2 cellular contexts compared by ENCODE assay signal in the genomic region with DNA sequence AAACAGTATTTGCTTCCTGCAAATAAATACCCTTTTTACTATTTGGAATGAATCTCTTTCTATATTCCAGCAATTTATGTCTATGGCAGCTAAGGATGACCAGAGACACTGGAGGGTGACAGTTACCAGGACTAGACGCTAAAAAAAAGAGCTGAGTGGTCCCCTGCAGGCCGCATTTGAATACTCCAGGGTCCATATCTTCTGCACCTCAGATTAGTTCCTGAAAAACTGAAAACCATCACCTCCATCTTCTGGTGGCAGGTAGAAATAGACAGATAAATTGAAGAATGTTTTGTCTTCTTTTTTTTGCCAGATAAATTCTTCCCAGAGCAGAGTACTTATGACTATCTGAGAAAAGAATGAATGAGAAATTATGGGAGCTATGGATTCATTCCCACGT.
TF ChIP-seq lines count a peak whose summit lies in the region.

No MANE protein-coding gene starts in this region.

TF ChIP-seq in GM23338, 12 proteins besides CTCF, POLR2A, EP300 and RAD21 (continued from another document):
- TF ChIP-seq, protein P1, sequence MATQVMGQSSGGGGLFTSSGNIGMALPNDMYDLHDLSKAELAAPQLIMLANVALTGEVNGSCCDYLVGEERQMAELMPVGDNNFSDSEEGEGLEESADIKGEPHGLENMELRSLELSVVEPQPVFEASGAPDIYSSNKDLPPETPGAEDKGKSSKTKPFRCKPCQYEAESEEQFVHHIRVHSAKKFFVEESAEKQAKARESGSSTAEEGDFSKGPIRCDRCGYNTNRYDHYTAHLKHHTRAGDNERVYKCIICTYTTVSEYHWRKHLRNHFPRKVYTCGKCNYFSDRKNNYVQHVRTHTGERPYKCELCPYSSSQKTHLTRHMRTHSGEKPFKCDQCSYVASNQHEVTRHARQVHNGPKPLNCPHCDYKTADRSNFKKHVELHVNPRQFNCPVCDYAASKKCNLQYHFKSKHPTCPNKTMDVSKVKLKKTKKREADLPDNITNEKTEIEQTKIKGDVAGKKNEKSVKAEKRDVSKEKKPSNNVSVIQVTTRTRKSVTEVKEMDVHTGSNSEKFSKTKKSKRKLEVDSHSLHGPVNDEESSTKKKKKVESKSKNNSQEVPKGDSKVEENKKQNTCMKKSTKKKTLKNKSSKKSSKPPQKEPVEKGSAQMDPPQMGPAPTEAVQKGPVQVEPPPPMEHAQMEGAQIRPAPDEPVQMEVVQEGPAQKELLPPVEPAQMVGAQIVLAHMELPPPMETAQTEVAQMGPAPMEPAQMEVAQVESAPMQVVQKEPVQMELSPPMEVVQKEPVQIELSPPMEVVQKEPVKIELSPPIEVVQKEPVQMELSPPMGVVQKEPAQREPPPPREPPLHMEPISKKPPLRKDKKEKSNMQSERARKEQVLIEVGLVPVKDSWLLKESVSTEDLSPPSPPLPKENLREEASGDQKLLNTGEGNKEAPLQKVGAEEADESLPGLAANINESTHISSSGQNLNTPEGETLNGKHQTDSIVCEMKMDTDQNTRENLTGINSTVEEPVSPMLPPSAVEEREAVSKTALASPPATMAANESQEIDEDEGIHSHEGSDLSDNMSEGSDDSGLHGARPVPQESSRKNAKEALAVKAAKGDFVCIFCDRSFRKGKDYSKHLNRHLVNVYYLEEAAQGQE (IDR thresholded peaks at IDR 0.05; ENCODE audit: unreplicated experiment), result no peak
- no peak for TF ChIP-seq STAT1 (IDR thresholded peaks at IDR 0.05; ENCODE audit: unreplicated experiment)
- TF ChIP-seq EZH2phosphoT487 (IDR thresholded peaks at IDR 0.05; ENCODE audit: unreplicated experiment), result no peak
- TF ChIP-seq ZNF114 (CRISPR knock-in tag; IDR thresholded peaks at IDR 0.05), result no peak
- no peak for TF ChIP-seq EZH2 (IDR thresholded peaks at IDR 0.05; ENCODE audit: low read depth, unreplicated experiment)
- no peak for TF ChIP-seq ZNF331 (CRISPR knock-in tag; IDR thresholded peaks at IDR 0.05; ENCODE audit: low read depth)
- TF ChIP-seq CREB1 (CRISPR knock-in tag; IDR thresholded peaks at IDR 0.05; ENCODE audit: low read depth), result no peak
- TF ChIP-seq JUNB (IDR thresholded peaks at IDR 0.05; ENCODE audit: unreplicated experiment), result no peak
- TF ChIP-seq, protein P2, sequence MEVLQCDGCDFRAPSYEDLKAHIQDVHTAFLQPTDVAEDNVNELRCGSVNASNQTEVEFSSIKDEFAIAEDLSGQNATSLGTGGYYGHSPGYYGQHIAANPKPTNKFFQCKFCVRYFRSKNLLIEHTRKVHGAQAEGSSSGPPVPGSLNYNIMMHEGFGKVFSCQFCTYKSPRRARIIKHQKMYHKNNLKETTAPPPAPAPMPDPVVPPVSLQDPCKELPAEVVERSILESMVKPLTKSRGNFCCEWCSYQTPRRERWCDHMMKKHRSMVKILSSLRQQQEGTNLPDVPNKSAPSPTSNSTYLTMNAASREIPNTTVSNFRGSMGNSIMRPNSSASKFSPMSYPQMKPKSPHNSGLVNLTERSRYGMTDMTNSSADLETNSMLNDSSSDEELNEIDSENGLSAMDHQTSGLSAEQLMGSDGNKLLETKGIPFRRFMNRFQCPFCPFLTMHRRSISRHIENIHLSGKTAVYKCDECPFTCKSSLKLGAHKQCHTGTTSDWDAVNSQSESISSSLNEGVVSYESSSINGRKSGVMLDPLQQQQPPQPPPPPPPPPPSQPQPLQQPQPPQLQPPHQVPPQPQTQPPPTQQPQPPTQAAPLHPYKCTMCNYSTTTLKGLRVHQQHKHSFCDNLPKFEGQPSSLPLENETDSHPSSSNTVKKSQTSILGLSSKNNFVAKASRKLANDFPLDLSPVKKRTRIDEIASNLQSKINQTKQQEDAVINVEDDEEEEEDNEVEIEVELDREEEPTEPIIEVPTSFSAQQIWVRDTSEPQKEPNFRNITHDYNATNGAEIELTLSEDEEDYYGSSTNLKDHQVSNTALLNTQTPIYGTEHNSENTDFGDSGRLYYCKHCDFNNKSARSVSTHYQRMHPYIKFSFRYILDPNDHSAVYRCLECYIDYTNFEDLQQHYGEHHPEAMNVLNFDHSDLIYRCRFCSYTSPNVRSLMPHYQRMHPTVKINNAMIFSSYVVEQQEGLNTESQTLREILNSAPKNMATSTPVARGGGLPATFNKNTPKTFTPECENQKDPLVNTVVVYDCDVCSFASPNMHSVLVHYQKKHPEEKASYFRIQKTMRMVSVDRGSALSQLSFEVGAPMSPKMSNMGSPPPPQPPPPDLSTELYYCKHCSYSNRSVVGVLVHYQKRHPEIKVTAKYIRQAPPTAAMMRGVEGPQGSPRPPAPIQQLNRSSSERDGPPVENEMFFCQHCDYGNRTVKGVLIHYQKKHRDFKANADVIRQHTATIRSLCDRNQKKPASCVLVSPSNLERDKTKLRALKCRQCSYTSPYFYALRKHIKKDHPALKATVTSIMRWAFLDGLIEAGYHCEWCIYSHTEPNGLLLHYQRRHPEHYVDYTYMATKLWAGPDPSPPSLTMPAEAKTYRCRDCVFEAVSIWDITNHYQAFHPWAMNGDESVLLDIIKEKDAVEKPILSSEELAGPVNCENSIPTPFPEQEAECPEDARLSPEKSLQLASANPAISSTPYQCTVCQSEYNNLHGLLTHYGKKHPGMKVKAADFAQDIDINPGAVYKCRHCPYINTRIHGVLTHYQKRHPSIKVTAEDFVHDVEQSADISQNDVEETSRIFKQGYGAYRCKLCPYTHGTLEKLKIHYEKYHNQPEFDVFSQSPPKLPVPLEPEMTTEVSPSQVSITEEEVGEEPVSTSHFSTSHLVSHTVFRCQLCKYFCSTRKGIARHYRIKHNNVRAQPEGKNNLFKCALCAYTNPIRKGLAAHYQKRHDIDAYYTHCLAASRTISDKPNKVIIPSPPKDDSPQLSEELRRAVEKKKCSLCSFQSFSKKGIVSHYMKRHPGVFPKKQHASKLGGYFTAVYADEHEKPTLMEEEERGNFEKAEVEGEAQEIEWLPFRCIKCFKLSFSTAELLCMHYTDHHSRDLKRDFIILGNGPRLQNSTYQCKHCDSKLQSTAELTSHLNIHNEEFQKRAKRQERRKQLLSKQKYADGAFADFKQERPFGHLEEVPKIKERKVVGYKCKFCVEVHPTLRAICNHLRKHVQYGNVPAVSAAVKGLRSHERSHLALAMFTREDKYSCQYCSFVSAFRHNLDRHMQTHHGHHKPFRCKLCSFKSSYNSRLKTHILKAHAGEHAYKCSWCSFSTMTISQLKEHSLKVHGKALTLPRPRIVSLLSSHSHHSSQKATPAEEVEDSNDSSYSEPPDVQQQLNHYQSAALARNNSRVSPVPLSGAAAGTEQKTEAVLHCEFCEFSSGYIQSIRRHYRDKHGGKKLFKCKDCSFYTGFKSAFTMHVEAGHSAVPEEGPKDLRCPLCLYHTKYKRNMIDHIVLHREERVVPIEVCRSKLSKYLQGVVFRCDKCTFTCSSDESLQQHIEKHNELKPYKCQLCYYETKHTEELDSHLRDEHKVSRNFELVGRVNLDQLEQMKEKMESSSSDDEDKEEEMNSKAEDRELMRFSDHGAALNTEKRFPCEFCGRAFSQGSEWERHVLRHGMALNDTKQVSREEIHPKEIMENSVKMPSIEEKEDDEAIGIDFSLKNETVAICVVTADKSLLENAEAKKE (CRISPR knock-in tag; IDR thresholded peaks at IDR 0.05), result no peak
- no peak for TF ChIP-seq POLR2AphosphoS5 (IDR thresholded peaks at IDR 0.05; ENCODE audit: low read depth)

TF ChIP-seq in H1, 55 proteins besides CTCF, POLR2A, EP300 and RAD21:
- TF ChIP-seq, protein P3, sequence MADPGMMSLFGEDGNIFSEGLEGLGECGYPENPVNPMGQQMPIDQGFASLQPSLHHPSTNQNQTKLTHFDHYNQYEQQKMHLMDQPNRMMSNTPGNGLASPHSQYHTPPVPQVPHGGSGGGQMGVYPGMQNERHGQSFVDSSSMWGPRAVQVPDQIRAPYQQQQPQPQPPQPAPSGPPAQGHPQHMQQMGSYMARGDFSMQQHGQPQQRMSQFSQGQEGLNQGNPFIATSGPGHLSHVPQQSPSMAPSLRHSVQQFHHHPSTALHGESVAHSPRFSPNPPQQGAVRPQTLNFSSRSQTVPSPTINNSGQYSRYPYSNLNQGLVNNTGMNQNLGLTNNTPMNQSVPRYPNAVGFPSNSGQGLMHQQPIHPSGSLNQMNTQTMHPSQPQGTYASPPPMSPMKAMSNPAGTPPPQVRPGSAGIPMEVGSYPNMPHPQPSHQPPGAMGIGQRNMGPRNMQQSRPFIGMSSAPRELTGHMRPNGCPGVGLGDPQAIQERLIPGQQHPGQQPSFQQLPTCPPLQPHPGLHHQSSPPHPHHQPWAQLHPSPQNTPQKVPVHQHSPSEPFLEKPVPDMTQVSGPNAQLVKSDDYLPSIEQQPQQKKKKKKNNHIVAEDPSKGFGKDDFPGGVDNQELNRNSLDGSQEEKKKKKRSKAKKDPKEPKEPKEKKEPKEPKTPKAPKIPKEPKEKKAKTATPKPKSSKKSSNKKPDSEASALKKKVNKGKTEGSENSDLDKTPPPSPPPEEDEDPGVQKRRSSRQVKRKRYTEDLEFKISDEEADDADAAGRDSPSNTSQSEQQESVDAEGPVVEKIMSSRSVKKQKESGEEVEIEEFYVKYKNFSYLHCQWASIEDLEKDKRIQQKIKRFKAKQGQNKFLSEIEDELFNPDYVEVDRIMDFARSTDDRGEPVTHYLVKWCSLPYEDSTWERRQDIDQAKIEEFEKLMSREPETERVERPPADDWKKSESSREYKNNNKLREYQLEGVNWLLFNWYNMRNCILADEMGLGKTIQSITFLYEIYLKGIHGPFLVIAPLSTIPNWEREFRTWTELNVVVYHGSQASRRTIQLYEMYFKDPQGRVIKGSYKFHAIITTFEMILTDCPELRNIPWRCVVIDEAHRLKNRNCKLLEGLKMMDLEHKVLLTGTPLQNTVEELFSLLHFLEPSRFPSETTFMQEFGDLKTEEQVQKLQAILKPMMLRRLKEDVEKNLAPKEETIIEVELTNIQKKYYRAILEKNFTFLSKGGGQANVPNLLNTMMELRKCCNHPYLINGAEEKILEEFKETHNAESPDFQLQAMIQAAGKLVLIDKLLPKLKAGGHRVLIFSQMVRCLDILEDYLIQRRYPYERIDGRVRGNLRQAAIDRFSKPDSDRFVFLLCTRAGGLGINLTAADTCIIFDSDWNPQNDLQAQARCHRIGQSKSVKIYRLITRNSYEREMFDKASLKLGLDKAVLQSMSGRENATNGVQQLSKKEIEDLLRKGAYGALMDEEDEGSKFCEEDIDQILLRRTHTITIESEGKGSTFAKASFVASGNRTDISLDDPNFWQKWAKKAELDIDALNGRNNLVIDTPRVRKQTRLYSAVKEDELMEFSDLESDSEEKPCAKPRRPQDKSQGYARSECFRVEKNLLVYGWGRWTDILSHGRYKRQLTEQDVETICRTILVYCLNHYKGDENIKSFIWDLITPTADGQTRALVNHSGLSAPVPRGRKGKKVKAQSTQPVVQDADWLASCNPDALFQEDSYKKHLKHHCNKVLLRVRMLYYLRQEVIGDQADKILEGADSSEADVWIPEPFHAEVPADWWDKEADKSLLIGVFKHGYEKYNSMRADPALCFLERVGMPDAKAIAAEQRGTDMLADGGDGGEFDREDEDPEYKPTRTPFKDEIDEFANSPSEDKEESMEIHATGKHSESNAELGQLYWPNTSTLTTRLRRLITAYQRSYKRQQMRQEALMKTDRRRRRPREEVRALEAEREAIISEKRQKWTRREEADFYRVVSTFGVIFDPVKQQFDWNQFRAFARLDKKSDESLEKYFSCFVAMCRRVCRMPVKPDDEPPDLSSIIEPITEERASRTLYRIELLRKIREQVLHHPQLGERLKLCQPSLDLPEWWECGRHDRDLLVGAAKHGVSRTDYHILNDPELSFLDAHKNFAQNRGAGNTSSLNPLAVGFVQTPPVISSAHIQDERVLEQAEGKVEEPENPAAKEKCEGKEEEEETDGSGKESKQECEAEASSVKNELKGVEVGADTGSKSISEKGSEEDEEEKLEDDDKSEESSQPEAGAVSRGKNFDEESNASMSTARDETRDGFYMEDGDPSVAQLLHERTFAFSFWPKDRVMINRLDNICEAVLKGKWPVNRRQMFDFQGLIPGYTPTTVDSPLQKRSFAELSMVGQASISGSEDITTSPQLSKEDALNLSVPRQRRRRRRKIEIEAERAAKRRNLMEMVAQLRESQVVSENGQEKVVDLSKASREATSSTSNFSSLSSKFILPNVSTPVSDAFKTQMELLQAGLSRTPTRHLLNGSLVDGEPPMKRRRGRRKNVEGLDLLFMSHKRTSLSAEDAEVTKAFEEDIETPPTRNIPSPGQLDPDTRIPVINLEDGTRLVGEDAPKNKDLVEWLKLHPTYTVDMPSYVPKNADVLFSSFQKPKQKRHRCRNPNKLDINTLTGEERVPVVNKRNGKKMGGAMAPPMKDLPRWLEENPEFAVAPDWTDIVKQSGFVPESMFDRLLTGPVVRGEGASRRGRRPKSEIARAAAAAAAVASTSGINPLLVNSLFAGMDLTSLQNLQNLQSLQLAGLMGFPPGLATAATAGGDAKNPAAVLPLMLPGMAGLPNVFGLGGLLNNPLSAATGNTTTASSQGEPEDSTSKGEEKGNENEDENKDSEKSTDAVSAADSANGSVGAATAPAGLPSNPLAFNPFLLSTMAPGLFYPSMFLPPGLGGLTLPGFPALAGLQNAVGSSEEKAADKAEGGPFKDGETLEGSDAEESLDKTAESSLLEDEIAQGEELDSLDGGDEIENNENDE (IDR thresholded peaks at IDR 0.05; ENCODE audit: insufficient replicate concordance, low read length), result no peak
- no peak for TF ChIP-seq SUZ12 (IDR thresholded peaks at IDR 0.05; ENCODE audit: low read length)
- TF ChIP-seq, protein P4, sequence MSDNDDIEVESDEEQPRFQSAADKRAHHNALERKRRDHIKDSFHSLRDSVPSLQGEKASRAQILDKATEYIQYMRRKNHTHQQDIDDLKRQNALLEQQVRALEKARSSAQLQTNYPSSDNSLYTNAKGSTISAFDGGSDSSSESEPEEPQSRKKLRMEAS (IDR thresholded peaks at IDR 0.05), result no peak
- TF ChIP-seq SAP30 (IDR thresholded peaks at IDR 0.05; ENCODE audit: insufficient read depth, insufficient replicate concordance, low read length), result no peak
- TF ChIP-seq CREB1 (IDR thresholded peaks at IDR 0.05), result no peak
- no peak for TF ChIP-seq SRF (IDR thresholded peaks at IDR 0.05; ENCODE audit: low read depth, low read length)
- no peak for TF ChIP-seq BCL11A (IDR thresholded peaks at IDR 0.05; ENCODE audit: low read depth in 2 of 2, low read length in 2 of 2)
- TF ChIP-seq EZH2 (IDR thresholded peaks at IDR 0.05; ENCODE audit: low read depth, low read length, severe bottlenecking), result no peak
- TF ChIP-seq HDAC6 (IDR thresholded peaks at IDR 0.05; ENCODE audit: low read depth, low read length), result no peak
- TF ChIP-seq KDM5A (IDR thresholded peaks at IDR 0.05; ENCODE audit: low read length), result no peak
- no peak for TF ChIP-seq BRCA1 (IDR thresholded peaks at IDR 0.05; ENCODE audit: low read depth, low read length)
- TF ChIP-seq EGR1 (IDR thresholded peaks at IDR 0.05; ENCODE audit: borderline replicate concordance, low read depth, low read length), result no peak
- no peak for TF ChIP-seq TCF12 (IDR thresholded peaks at IDR 0.05; ENCODE audit: low read depth, low read length)
- no peak for TF ChIP-seq TEAD4 (IDR thresholded peaks at IDR 0.05; ENCODE audit: low read depth, low read length)
- TF ChIP-seq, protein P5, sequence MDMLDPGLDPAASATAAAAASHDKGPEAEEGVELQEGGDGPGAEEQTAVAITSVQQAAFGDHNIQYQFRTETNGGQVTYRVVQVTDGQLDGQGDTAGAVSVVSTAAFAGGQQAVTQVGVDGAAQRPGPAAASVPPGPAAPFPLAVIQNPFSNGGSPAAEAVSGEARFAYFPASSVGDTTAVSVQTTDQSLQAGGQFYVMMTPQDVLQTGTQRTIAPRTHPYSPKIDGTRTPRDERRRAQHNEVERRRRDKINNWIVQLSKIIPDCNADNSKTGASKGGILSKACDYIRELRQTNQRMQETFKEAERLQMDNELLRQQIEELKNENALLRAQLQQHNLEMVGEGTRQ (IDR thresholded peaks at IDR 0.05; ENCODE audit: low read length), result no peak
- no peak for TF ChIP-seq POU5F1 (IDR thresholded peaks at IDR 0.05; ENCODE audit: low read depth, low read length)
- TF ChIP-seq SIRT6 (IDR thresholded peaks at IDR 0.05; ENCODE audit: low read length), result no peak
- no peak for TF ChIP-seq TAF1 (IDR thresholded peaks at IDR 0.05; ENCODE audit: low read depth, low read length)
- no peak for TF ChIP-seq GTF2F1 (IDR thresholded peaks at IDR 0.05; ENCODE audit: borderline replicate concordance, low read depth, low read length)
TF ChIP-seq in H1: peak in this region for 0.
